2 cellular contexts compared by ENCODE assay signal in genomic region chr19:50702870-50703829, GRCh38.
A peak's percentile ranks its signal among the peaks of the same experiment; 100 is the strongest.
TF ChIP-seq lines count a peak whose summit lies in the region.

No MANE protein-coding gene starts in this region.

TF ChIP-seq in HepG2, 621 proteins besides CTCF, POLR2A, EP300 and RAD21:
- no peak for TF ChIP-seq ZNF629 (CRISPR knock-in tag; conservative IDR thresholded peaks at IDR 0.05)
- TF ChIP-seq ZNF619 (CRISPR knock-in tag; IDR thresholded peaks at IDR 0.05), result no peak
- TF ChIP-seq, protein P1, sequence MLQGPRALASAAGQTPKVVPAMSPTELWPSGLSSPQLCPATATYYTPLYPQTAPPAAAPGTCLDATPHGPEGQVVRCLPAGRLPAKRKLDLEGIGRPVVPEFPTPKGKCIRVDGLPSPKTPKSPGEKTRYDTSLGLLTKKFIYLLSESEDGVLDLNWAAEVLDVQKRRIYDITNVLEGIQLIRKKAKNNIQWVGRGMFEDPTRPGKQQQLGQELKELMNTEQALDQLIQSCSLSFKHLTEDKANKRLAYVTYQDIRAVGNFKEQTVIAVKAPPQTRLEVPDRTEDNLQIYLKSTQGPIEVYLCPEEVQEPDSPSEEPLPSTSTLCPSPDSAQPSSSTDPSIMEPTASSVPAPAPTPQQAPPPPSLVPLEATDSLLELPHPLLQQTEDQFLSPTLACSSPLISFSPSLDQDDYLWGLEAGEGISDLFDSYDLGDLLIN (CRISPR knock-in tag; IDR thresholded peaks at IDR 0.05; ENCODE audit: borderline replicate concordance), result no peak
- TF ChIP-seq ZNF781 (CRISPR knock-in tag; IDR thresholded peaks at IDR 0.05; ENCODE audit: borderline replicate concordance, not compliant biosample characterization), result no peak
- TF ChIP-seq ZNF570 (CRISPR knock-in tag; IDR thresholded peaks at IDR 0.05; ENCODE audit: borderline replicate concordance), result no peak
- TF ChIP-seq TFAP4 (IDR thresholded peaks at IDR 0.05; ENCODE audit: borderline replicate concordance, low read depth), result no peak
- TF ChIP-seq RNF219 (CRISPR knock-in tag; IDR thresholded peaks at IDR 0.05), result no peak

TF ChIP-seq in IMR-90, 13 proteins besides CTCF, POLR2A, EP300 and RAD21:
- TF ChIP-seq FOS (IDR thresholded peaks at IDR 0.05; ENCODE audit: low read depth, low read length), result no peak
- TF ChIP-seq NFE2L2 (IDR thresholded peaks at IDR 0.05; ENCODE audit: low read depth, low read length), result no peak
- TF ChIP-seq BHLHE40 (IDR thresholded peaks at IDR 0.05; ENCODE audit: low read depth, low read length), result peak; percentile 77
- peak; percentile 9; the same call in 1 of the 2 replicates for TF ChIP-seq MAZ (IDR thresholded peaks at IDR 0.05; ENCODE audit: borderline replicate concordance, low read depth, low read length)
